ENCODE assay signal across 29 cellular contexts in genomic region chr3:124759666-124760401, GRCh38. TPM values are rescaled to one million over a fixed set of nuclear protein-coding genes. Genes with fewer than 3 reads are reported as not detected.
DNase-seq lines count a peak whose midpoint lies in the region; ATAC-seq, FAIRE-seq and TF ChIP-seq lines count a peak whose summit lies in the region.
"Had no signal": no experiment of that assay in that cellular context is flagged by ENCODE, and none has a peak within 500 bp of the region (broad histone marks: within the 10 kb centered on the region; RNA-seq: fewer than 3 reads in every experiment).

No MANE protein-coding gene starts in this region.

- no peaks in the 10 kb centered on the region for H3K9me3 ChIP-seq in right cardiac atrium (ENCODE audit: control insufficient read depth, low read length)
- H3K9me3 ChIP-seq: gastrocnemius medialis, ovary, uterus had no signal

- WGBS in right cardiac atrium: 74% methylated on average over 14 of the region's 14 CpGs

- H3K27me3 Mint-ChIP-seq in WTC11 (ENCODE audit: low read depth): no peaks in the 10 kb centered on the region
- H3K27me3 Mint-ChIP-seq in stimulated activated naive B cell treated with anti-CD40 and anti-IgM and Interleukin-4, amounts not matched to agents 10 μg/mL and 1 μg/mL and 100 μg/mL, for 72 hours: peaks cover 7 to 32% of the 10 kb centered on the region in 2 donors
- H3K27me3 Mint-ChIP-seq: activated CD4-positive, alpha-beta T cell treated with anti-CD3 and anti-CD28 coated beads, Interleukin-2, amount 10 ng/mL, durations not matched to agents 7 days and 5 days; CD4-positive, alpha-beta T cell had no signal

- no peak for TF ChIP-seq CTCF in WTC11 (IDR thresholded peaks at IDR 0.05)
- TF ChIP-seq CTCF in D721Med (IDR thresholded peaks at IDR 0.05; ENCODE audit: insufficient read depth, missing control alignments): no peak

- no peaks in the 10 kb centered on the region for H3K9me3 Mint-ChIP-seq in WTC11
- H3K9me3 Mint-ChIP-seq in stimulated activated naive B cell treated with anti-CD40 and anti-IgM and Interleukin-4, amounts not matched to agents 10 μg/mL and 1 μg/mL and 100 μg/mL, for 72 hours: no peaks in the 10 kb centered on the region
- H3K9me3 Mint-ChIP-seq: activated CD4-positive, alpha-beta T cell treated with anti-CD3 and anti-CD28 coated beads, Interleukin-2, amount 10 ng/mL, durations not matched to agents 7 days and 5 days; CD4-positive, alpha-beta T cell; central memory CD8-positive, alpha-beta T cell; dendritic cell treated with granulocyte-macrophage colony-stimulating factor and Interleukin-4, amounts not matched to agents 40 ng/mL and 50 ng/mL, for 4 days; IgD-negative memory B cell; nephron; stimulated activated naive CD8-positive, alpha-beta T cell treated with anti-CD3 and anti-CD28 coated beads, Interleukin-15, amount 100 ng/mL, for 72 hours had no signal

- H3K27me3 ChIP-seq in right cardiac atrium (ENCODE audit: control insufficient read depth, insufficient read depth): no peaks in the 10 kb centered on the region
- H3K27me3 ChIP-seq: gastrocnemius medialis, ovary, uterus had no signal

- H3K4me1 Mint-ChIP-seq in WTC11: peaks cover 56% of the 10 kb centered on the region
- peaks cover 10 to 14% of the 10 kb centered on the region in 2 donors for H3K4me1 Mint-ChIP-seq in stimulated activated naive B cell treated with anti-CD40 and anti-IgM and Interleukin-4, amounts not matched to agents 10 μg/mL and 1 μg/mL and 100 μg/mL, for 72 hours

- no peak for FAIRE-seq in D721Med (lab: Jason Lieb, UNC)
- FAIRE-seq: endometrium, GM12891, RCC 7860 had no signal

- H3K4me3 ChIP-seq in right cardiac atrium (ENCODE audit: low read length): no peak overlapping the region
- H3K4me3 ChIP-seq: gastrocnemius medialis, ovary, uterus had no signal

- POLR2A ChIA-PET in WTC11 (lab: Charles Lee): interaction anchor here (0.5 kb wide), 1 partner anchor 13 kb away, joined by 3 read pairs; no protein-coding TSS in a partner anchor

- H3K36me3 Mint-ChIP-seq in WTC11: peaks cover 24% of the 10 kb centered on the region
- H3K36me3 Mint-ChIP-seq in stimulated activated naive B cell treated with anti-CD40 and anti-IgM and Interleukin-4, amounts not matched to agents 10 μg/mL and 1 μg/mL and 100 μg/mL, for 72 hours: no peaks in the 10 kb centered on the region
- H3K36me3 Mint-ChIP-seq: IgD-negative memory B cell had no signal

- DNase-seq in right cardiac atrium (no peak), cardiac septum (ENCODE audit: low spot score) (no peak), WTC11 (ENCODE audit: low spot score) (no peak), myocyte (ENCODE audit: low read depth) (peak; percentile 40), NCI-H1417 (lab: John Stamatoyannopoulos, UW) (no peak), D721Med (ENCODE audit: insufficient read length, low spot score) (no peak)
- DNase-seq in stimulated activated naive B cell treated with anti-CD40 and anti-IgM and Interleukin-4, amounts not matched to agents 10 μg/mL and 1 μg/mL and 100 μg/mL, for 72 hours: no peak
- no peak for DNase-seq in activated T-cell treated with anti-CD3 and anti-CD28 coated beads, Interleukin-2, amount 50 U/mL, for 48 hours
- DNase-seq: activated CD4-positive, alpha-beta T cell treated with anti-CD3 and anti-CD28 coated beads, Interleukin-2, amount 10 ng/mL, durations not matched to agents 7 days and 5 days; activated naive CD4-positive, alpha-beta T cell; activated T-cell treated with anti-CD3 and anti-CD28 coated beads, Interleukin-2, amount 50 U/mL, for 1 hour; CD4-positive, alpha-beta T cell; DMS 273 treated with DMSO at 0.1 percent for 48 hours; gastrocnemius medialis; kidney glomerular epithelial cell; NCI-H2107; NCI-H748 treated with DMSO at 0.1 percent for 48 hours; ovary; SIG-M5; stimulated activated CD4-positive, alpha-beta T cell treated with anti-CD3 and anti-CD28 coated beads, Interleukin-1b, Interleukin-23, amount 100 ng/mL, for 48 hours; stimulated activated naive CD8-positive, alpha-beta T cell treated with anti-CD3 and anti-CD28 coated beads, Interleukin-15, amount 100 ng/mL, for 72 hours; uterus had no signal

- H3K4me1 ChIP-seq in right cardiac atrium (ENCODE audit: control insufficient read depth, insufficient read depth, low read length): peaks cover 2% of the 10 kb centered on the region
- H3K4me1 ChIP-seq: uterus had no signal

- H3K27ac ChIP-seq in right cardiac atrium (ENCODE audit: low read length): no peak overlapping the region
- H3K27ac ChIP-seq: gastrocnemius medialis, ovary, uterus had no signal

- ATAC-seq in right cardiac atrium: peak; percentile 3 to 23
- peak; percentile 5 for ATAC-seq in WTC11
- no peak for ATAC-seq in stimulated activated naive B cell treated with anti-CD40 and anti-IgM and Interleukin-4, amounts not matched to agents 10 μg/mL and 1 μg/mL and 100 μg/mL, for 72 hours (replicated peaks)

- CTCF ChIA-PET in WTC11 (lab: Charles Lee): interaction anchor here (0.8 to 4.1 kb wide), 20 partner anchors 8 to 252 kb away, joined by 3 to 51 read pairs (median 8); partner anchors contain the start of gene UMPS

- H3K27ac Mint-ChIP-seq in WTC11: no peak overlapping the region
- peak overlapping the region; percentile 27 for H3K27ac Mint-ChIP-seq in stimulated activated naive B cell treated with anti-CD40 and anti-IgM and Interleukin-4, amounts not matched to agents 10 μg/mL and 1 μg/mL and 100 μg/mL, for 72 hours
- H3K27ac Mint-ChIP-seq: activated CD4-positive, alpha-beta T cell treated with anti-CD3 and anti-CD28 coated beads, Interleukin-2, amount 10 ng/mL, durations not matched to agents 7 days and 5 days; CD4-positive, alpha-beta T cell; dendritic cell treated with granulocyte-macrophage colony-stimulating factor and Interleukin-4, amounts not matched to agents 40 ng/mL and 50 ng/mL, for 4 days had no signal

- intact Hi-C loops in right cardiac atrium (cut with DNase I) (loop anchor here in 2 of 4 donors (2.0 to 5.0 kb wide), 2 partner anchors 141 to 142 kb away; no protein-coding TSS in a partner anchor), cardiac septum (cut with DNase I) (loop anchor here (10.0 kb wide), 1 partner anchor 405 kb away; no protein-coding TSS in a partner anchor)

- H3K4me3 Mint-ChIP-seq in WTC11: no peak overlapping the region
- no peak overlapping the region for H3K4me3 Mint-ChIP-seq in stimulated activated naive B cell treated with anti-CD40 and anti-IgM and Interleukin-4, amounts not matched to agents 10 μg/mL and 1 μg/mL and 100 μg/mL, for 72 hours
- H3K4me3 Mint-ChIP-seq: activated CD4-positive, alpha-beta T cell treated with anti-CD3 and anti-CD28 coated beads, Interleukin-2, amount 10 ng/mL, durations not matched to agents 7 days and 5 days; CD4-positive, alpha-beta T cell; central memory CD8-positive, alpha-beta T cell; dendritic cell treated with granulocyte-macrophage colony-stimulating factor and Interleukin-4, amounts not matched to agents 40 ng/mL and 50 ng/mL, for 4 days; IgD-negative memory B cell; nephron; stimulated activated naive CD8-positive, alpha-beta T cell treated with anti-CD3 and anti-CD28 coated beads, Interleukin-15, amount 100 ng/mL, for 72 hours had no signal

TF ChIP-seq in WTC11, 78 proteins besides CTCF, POLR2A, EP300 and RAD21:
- TF ChIP-seq ZNF219 (CRISPR knock-in tag; IDR thresholded peaks at IDR 0.05; ENCODE audit: borderline replicate concordance) (no peak), FOXP1 (CRISPR knock-in tag; IDR thresholded peaks at IDR 0.05; ENCODE audit: borderline replicate concordance) (0 out of 2 replicates have a peak, but pooled peaks have one; percentile 55)

RNA-seq across cellular contexts. Expression of gene UMPS, which starts 29.6 kb away (rescaled TPM):
- total RNA-seq in right cardiac atrium: 10 to 100 TPM in 3 of 4 donors, 1 to 10 TPM in 1; 9.6 to 12.8 (median 10.6) TPM
- 4.2 TPM for polyA plus RNA-seq in right cardiac atrium
- total RNA-seq in cardiac septum: 13.5 TPM
- 39.7 to 45.4 TPM (median 42.0 TPM) in 3 replicates for total RNA-seq in WTC11 (2021)
- total RNA-seq in myocyte: 11.6 and 18.7 TPM in 2 replicates
- 19.9 TPM for polyA plus RNA-seq in myocyte (2012)

Comparison
In these comparisons a context has a peak if more than half of its experiments do, and no peak if none do; other contexts are left out.
1. ATAC-seq: peak in right cardiac atrium (2 of 2) and WTC11 (single experiment); none in stimulated activated naive B cell treated with anti-CD40 and anti-IgM and Interleukin-4, amounts not matched to agents 10 μg/mL and 1 μg/mL and 100 μg/mL, for 72 hours (0 of 2).